ENCODE assay signal across 2 cellular contexts in the genomic region with DNA sequence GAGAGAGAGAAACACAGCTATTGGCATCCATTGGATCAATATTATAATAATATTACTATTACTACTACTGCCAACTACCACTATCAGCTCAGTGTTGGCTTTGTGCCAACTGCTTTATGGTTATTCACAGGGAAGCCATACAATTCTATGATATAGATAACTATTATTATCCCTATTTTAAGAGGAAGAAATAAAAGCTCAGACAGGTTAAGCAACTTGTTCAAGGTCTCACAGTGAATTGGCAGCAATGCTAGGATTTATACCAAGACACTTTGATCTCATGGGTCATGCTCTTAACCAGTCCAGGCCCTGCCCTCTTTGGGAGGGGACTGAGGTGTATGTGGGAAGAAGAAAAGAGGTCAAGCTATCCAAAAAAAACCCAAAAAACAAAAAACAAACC.
TF ChIP-seq lines count a peak whose summit lies in the region.

No MANE protein-coding gene starts in this region.

TF ChIP-seq in SK-N-SH treated with all-trans-retinoic acid at 6 μM for 48 hours, 23 proteins besides CTCF, POLR2A, EP300 and RAD21 (continued from another document):
- TF ChIP-seq RARB (CRISPR knock-in tag; IDR thresholded peaks at IDR 0.05), result no peak
- TF ChIP-seq ZFP30 (CRISPR knock-in tag; IDR thresholded peaks at IDR 0.05), result no peak
- TF ChIP-seq, protein P1, sequence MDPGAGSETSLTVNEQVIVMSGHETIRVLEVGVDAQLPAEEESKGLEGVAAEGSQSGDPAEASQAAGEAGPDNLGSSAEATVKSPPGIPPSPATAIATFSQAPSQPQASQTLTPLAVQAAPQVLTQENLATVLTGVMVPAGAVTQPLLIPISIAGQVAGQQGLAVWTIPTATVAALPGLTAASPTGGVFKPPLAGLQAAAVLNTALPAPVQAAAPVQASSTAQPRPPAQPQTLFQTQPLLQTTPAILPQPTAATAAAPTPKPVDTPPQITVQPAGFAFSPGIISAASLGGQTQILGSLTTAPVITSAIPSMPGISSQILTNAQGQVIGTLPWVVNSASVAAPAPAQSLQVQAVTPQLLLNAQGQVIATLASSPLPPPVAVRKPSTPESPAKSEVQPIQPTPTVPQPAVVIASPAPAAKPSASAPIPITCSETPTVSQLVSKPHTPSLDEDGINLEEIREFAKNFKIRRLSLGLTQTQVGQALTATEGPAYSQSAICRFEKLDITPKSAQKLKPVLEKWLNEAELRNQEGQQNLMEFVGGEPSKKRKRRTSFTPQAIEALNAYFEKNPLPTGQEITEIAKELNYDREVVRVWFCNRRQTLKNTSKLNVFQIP (CRISPR knock-in tag; IDR thresholded peaks at IDR 0.05; ENCODE audit: borderline replicate concordance, low read depth), result no peak
- TF ChIP-seq GLIS3 (CRISPR knock-in tag; IDR thresholded peaks at IDR 0.05), result no peak
- TF ChIP-seq ARNTL (CRISPR knock-in tag; IDR thresholded peaks at IDR 0.05; ENCODE audit: borderline replicate concordance, low read depth), result no peak
- TF ChIP-seq, protein P2, sequence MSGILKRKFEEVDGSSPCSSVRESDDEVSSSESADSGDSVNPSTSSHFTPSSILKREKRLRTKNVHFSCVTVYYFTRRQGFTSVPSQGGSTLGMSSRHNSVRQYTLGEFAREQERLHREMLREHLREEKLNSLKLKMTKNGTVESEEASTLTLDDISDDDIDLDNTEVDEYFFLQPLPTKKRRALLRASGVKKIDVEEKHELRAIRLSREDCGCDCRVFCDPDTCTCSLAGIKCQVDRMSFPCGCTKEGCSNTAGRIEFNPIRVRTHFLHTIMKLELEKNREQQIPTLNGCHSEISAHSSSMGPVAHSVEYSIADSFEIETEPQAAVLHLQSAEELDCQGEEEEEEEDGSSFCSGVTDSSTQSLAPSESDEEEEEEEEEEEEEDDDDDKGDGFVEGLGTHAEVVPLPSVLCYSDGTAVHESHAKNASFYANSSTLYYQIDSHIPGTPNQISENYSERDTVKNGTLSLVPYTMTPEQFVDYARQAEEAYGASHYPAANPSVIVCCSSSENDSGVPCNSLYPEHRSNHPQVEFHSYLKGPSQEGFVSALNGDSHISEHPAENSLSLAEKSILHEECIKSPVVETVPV (CRISPR knock-in tag; IDR thresholded peaks at IDR 0.05), result no peak
- no peak for TF ChIP-seq BACH2 (CRISPR knock-in tag; IDR thresholded peaks at IDR 0.05; ENCODE audit: borderline replicate concordance)
- no peak for TF ChIP-seq ZNF70 (CRISPR knock-in tag; IDR thresholded peaks at IDR 0.05)
- no peak for TF ChIP-seq ESRRG (CRISPR knock-in tag; IDR thresholded peaks at IDR 0.05)
- no peak for TF ChIP-seq ZNF8 (CRISPR knock-in tag; IDR thresholded peaks at IDR 0.05)
- TF ChIP-seq, protein P3, sequence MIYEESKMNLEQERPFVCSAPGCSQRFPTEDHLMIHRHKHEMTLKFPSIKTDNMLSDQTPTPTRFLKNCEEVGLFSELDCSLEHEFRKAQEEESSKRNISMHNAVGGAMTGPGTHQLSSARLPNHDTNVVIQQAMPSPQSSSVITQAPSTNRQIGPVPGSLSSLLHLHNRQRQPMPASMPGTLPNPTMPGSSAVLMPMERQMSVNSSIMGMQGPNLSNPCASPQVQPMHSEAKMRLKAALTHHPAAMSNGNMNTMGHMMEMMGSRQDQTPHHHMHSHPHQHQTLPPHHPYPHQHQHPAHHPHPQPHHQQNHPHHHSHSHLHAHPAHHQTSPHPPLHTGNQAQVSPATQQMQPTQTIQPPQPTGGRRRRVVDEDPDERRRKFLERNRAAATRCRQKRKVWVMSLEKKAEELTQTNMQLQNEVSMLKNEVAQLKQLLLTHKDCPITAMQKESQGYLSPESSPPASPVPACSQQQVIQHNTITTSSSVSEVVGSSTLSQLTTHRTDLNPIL (CRISPR knock-in tag; IDR thresholded peaks at IDR 0.05; ENCODE audit: low read depth), result no peak
- no peak for TF ChIP-seq TOX (CRISPR knock-in tag; IDR thresholded peaks at IDR 0.05; ENCODE audit: borderline replicate concordance)

TF ChIP-seq in HEK293, 187 proteins besides CTCF, POLR2A, EP300 and RAD21 (continued from another document):
- TF ChIP-seq, protein P4, sequence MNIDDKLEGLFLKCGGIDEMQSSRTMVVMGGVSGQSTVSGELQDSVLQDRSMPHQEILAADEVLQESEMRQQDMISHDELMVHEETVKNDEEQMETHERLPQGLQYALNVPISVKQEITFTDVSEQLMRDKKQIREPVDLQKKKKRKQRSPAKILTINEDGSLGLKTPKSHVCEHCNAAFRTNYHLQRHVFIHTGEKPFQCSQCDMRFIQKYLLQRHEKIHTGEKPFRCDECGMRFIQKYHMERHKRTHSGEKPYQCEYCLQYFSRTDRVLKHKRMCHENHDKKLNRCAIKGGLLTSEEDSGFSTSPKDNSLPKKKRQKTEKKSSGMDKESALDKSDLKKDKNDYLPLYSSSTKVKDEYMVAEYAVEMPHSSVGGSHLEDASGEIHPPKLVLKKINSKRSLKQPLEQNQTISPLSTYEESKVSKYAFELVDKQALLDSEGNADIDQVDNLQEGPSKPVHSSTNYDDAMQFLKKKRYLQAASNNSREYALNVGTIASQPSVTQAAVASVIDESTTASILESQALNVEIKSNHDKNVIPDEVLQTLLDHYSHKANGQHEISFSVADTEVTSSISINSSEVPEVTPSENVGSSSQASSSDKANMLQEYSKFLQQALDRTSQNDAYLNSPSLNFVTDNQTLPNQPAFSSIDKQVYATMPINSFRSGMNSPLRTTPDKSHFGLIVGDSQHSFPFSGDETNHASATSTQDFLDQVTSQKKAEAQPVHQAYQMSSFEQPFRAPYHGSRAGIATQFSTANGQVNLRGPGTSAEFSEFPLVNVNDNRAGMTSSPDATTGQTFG (tag by site-specific recombination; IDR thresholded peaks at IDR 0.05; ENCODE audit: borderline replicate concordance), result no peak
- TF ChIP-seq SALL2 (tag by site-specific recombination; IDR thresholded peaks at IDR 0.05; ENCODE audit: borderline replicate concordance) (no peak), ZNF423 (tag by site-specific recombination; IDR thresholded peaks at IDR 0.05) (no peak), REPIN1 (tag by site-specific recombination; IDR thresholded peaks at IDR 0.05; ENCODE audit: low read depth) (no peak), TCF7L2 (IDR thresholded peaks at IDR 0.05; ENCODE audit: borderline replicate concordance, low read depth, low read length) (no peak), ZNF549 (tag by site-specific recombination; IDR thresholded peaks at IDR 0.05) (0 out of 2 replicates have a peak, but pooled peaks have one; percentile 27), ZNF121 (tag by site-specific recombination; IDR thresholded peaks at IDR 0.05) (no peak), ZNF184 (tag by site-specific recombination; IDR thresholded peaks at IDR 0.05) (no peak), ZNF830 (tag by site-specific recombination; IDR thresholded peaks at IDR 0.05; ENCODE audit: low read depth) (peak; percentile 42; the same call in 1 of the 2 replicates), ZNF37A (tag by site-specific recombination; IDR thresholded peaks at IDR 0.05) (no peak), ZIC2 (tag by site-specific recombination; IDR thresholded peaks at IDR 0.05) (no peak), ZNF785 (tag by site-specific recombination; IDR thresholded peaks at IDR 0.05) (no peak), ZNF292 (tag by site-specific recombination; IDR thresholded peaks at IDR 0.05; ENCODE audit: borderline replicate concordance, low read depth) (no peak), ZNF747 (tag by site-specific recombination; IDR thresholded peaks at IDR 0.05) (no peak), PRDM1 (tag by site-specific recombination; IDR thresholded peaks at IDR 0.05) (no peak), ZNF621 (tag by site-specific recombination; IDR thresholded peaks at IDR 0.05) (no peak)
- TF ChIP-seq, protein P5, sequence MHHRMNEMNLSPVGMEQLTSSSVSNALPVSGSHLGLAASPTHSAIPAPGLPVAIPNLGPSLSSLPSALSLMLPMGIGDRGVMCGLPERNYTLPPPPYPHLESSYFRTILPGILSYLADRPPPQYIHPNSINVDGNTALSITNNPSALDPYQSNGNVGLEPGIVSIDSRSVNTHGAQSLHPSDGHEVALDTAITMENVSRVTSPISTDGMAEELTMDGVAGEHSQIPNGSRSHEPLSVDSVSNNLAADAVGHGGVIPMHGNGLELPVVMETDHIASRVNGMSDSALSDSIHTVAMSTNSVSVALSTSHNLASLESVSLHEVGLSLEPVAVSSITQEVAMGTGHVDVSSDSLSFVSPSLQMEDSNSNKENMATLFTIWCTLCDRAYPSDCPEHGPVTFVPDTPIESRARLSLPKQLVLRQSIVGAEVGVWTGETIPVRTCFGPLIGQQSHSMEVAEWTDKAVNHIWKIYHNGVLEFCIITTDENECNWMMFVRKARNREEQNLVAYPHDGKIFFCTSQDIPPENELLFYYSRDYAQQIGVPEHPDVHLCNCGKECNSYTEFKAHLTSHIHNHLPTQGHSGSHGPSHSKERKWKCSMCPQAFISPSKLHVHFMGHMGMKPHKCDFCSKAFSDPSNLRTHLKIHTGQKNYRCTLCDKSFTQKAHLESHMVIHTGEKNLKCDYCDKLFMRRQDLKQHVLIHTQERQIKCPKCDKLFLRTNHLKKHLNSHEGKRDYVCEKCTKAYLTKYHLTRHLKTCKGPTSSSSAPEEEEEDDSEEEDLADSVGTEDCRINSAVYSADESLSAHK (tag by site-specific recombination; IDR thresholded peaks at IDR 0.05), result no peak
- TF ChIP-seq, protein P6, sequence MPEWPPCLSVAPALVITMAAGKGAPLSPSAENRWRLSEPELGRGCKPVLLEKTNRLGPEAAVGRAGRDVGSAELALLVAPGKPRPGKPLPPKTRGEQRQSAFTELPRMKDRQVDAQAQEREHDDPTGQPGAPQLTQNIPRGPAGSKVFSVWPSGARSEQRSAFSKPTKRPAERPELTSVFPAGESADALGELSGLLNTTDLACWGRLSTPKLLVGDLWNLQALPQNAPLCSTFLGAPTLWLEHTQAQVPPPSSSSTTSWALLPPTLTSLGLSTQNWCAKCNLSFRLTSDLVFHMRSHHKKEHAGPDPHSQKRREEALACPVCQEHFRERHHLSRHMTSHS (tag by site-specific recombination; IDR thresholded peaks at IDR 0.05), result no peak
- TF ChIP-seq, protein P7, sequence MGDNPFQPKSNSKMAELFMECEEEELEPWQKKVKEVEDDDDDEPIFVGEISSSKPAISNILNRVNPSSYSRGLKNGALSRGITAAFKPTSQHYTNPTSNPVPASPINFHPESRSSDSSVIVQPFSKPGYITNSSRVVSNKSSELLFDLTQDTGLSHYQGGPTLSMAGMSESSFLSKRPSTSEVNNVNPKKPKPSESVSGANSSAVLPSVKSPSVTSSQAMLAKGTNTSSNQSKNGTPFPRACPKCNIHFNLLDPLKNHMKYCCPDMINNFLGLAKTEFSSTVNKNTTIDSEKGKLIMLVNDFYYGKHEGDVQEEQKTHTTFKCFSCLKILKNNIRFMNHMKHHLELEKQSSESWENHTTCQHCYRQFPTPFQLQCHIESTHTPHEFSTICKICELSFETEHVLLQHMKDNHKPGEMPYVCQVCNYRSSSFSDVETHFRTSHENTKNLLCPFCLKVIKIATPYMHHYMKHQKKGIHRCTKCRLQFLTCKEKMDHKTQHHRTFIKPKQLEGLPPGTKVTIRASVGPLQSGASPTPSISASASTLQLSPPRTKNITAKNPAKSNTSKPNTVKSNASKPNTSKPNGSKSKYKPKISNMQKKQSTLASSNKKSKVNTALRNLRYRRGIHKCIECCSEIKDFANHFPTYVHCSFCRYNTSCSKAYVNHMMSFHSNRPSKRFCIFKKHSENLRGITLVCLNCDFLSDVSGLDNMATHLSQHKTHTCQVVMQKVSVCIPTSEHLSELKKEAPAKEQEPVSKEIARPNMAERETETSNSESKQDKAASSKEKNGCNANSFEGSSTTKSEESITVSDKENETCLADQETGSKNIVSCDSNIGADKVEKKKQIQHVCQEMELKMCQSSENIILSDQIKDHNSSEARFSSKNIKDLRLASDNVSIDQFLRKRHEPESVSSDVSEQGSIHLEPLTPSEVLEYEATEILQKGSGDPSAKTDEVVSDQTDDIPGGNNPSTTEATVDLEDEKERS (tag by site-specific recombination; IDR thresholded peaks at IDR 0.05), result no peak
- TF ChIP-seq, protein P8, sequence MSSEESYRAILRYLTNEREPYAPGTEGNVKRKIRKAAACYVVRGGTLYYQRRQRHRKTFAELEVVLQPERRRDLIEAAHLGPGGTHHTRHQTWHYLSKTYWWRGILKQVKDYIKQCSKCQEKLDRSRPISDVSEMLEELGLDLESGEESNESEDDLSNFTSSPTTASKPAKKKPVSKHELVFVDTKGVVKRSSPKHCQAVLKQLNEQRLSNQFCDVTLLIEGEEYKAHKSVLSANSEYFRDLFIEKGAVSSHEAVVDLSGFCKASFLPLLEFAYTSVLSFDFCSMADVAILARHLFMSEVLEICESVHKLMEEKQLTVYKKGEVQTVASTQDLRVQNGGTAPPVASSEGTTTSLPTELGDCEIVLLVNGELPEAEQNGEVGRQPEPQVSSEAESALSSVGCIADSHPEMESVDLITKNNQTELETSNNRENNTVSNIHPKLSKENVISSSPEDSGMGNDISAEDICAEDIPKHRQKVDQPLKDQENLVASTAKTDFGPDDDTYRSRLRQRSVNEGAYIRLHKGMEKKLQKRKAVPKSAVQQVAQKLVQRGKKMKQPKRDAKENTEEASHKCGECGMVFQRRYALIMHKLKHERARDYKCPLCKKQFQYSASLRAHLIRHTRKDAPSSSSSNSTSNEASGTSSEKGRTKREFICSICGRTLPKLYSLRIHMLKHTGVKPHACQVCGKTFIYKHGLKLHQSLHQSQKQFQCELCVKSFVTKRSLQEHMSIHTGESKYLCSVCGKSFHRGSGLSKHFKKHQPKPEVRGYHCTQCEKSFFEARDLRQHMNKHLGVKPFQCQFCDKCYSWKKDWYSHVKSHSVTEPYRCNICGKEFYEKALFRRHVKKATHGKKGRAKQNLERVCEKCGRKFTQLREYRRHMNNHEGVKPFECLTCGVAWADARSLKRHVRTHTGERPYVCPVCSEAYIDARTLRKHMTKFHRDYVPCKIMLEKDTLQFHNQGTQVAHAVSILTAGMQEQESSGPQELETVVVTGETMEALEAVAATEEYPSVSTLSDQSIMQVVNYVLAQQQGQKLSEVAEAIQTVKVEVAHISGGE (tag by site-specific recombination; conservative IDR thresholded peaks at IDR 0.05; ENCODE audit: low read depth), result no peak
- TF ChIP-seq, protein P9, sequence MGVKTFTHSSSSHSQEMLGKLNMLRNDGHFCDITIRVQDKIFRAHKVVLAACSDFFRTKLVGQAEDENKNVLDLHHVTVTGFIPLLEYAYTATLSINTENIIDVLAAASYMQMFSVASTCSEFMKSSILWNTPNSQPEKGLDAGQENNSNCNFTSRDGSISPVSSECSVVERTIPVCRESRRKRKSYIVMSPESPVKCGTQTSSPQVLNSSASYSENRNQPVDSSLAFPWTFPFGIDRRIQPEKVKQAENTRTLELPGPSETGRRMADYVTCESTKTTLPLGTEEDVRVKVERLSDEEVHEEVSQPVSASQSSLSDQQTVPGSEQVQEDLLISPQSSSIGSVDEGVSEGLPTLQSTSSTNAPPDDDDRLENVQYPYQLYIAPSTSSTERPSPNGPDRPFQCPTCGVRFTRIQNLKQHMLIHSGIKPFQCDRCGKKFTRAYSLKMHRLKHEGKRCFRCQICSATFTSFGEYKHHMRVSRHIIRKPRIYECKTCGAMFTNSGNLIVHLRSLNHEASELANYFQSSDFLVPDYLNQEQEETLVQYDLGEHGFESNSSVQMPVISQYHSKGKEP (tag by site-specific recombination; IDR thresholded peaks at IDR 0.05), result 0 out of 2 replicates have a peak, but pooled peaks have one; percentile 19
TF ChIP-seq in HEK293: peak in this region for 4.
